Comparison of ENCODE assay signal across 11 cellular contexts in the genomic region with DNA sequence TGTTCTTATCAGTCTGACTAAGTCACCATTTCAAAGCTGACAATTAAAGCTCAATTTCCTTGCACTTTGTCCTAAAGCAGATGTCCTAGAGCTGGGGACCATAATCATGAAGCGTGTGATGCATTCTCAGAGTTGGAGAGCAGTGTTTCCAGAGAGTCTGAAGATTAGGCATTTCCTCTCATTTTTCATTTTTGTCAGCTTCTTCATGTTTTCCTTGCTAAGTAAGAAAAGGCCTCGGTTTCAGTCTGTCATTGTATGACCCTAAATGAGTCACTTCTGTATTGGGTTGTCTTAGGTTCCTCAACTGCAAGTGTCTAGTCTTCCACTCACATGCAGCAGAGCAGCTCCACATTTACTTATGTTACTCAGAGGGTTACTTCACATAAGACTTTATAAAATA.
DNase-seq lines count a peak whose midpoint lies in the region; ATAC-seq and TF ChIP-seq lines count a peak whose summit lies in the region.
"Had no signal": no experiment of that assay in that cellular context is flagged by ENCODE, and none has a peak within 500 bp of the region (broad histone marks: within the 10 kb centered on the region; RNA-seq: fewer than 3 reads in every experiment).

No MANE protein-coding gene starts in this region.

- no peaks in the 10 kb centered on the region for H3K36me3 ChIP-seq in spleen
- no peaks in the 10 kb centered on the region for H3K36me3 ChIP-seq in prostate gland

- peak; percentile 80 to 86 for ATAC-seq in activated CD4-positive, CD25-positive, alpha-beta regulatory T cell treated with anti-CD3 and anti-CD28 coated beads, Interleukin-2, amount 50 U/mL, for 24 hours
- ATAC-seq in HG03520 (IDR thresholded peaks at IDR 0.05; ENCODE audit: unreplicated experiment): peak; percentile 57
- ATAC-seq: Panc1 had no signal

- H3K4me1 ChIP-seq in spleen: peaks cover 14 to 56% (median 36%) of the 10 kb centered on the region in 6 donors
- H3K4me1 ChIP-seq in prostate gland (replicated peaks): no peaks in the 10 kb centered on the region

- peak overlapping the region in 5 of 8 donors; percentile 46 to 72 (median 60) for H3K27ac ChIP-seq in spleen
- H3K27ac ChIP-seq in prostate gland: no peak overlapping the region
- H3K27ac ChIP-seq: 22Rv1 had no signal

- in situ Hi-C loops in astrocyte of the spinal cord (cut with HindIII; ENCODE audit: low sequenced_read_pairs): no loop called here

- 34 to 57% (median 45%) methylated on average over 2 of the region's 2 CpGs for WGBS in spleen, 5 donors
- WGBS in prostate gland: 61% methylated on average over 2 of the region's 2 CpGs

- intact Hi-C loops in spleen (cut with DNase I; ENCODE audit: low total_unique reads): no loop called here
- intact Hi-C loops in prostate gland (cut with DNase I): no loop called here

- TF ChIP-seq POLR2A in spleen (IDR thresholded peaks at IDR 0.05): no peak
- TF ChIP-seq POLR2A in prostate gland (IDR thresholded peaks at IDR 0.05): no peak

- no peak for DNase-seq in activated CD4-positive, CD25-positive, alpha-beta regulatory T cell treated with anti-CD3 and anti-CD28 coated beads, Interleukin-2, amount 50 U/mL, for 72 hours
- DNase-seq in astrocyte of the spinal cord (ENCODE audit: low read depth, low spot score) (peak; percentile 64), spleen (no peak), NCI-H2029 (lab: John Stamatoyannopoulos, UW) (no peak), GF-D8 (lab: John Stamatoyannopoulos, UW) (no peak), prostate gland (ENCODE audit: low spot score) (no peak)
- DNase-seq: small intestine had no signal

- TF ChIP-seq CTCF in astrocyte of the spinal cord (IDR thresholded peaks at IDR 0.05; ENCODE audit: low read depth, low read length): no peak
- TF ChIP-seq CTCF in spleen (IDR thresholded peaks at IDR 0.05 in 8 of 11, conservative IDR thresholded peaks at IDR 0.05 in 3 of 11): no peak
- no peak for TF ChIP-seq CTCF in prostate gland (IDR thresholded peaks at IDR 0.05)

- H3K9me3 ChIP-seq in spleen (peaks cover 0 to 4% (median 0%) of the 10 kb centered on the region in 8 donors), prostate gland (no peaks in the 10 kb centered on the region)

- no peak overlapping the region for H3K4me3 ChIP-seq in astrocyte of the spinal cord (ENCODE audit: low read depth, low read length)
- no peak overlapping the region for H3K4me3 ChIP-seq in spleen
- no peak overlapping the region for H3K4me3 ChIP-seq in prostate gland

- no peaks in the 10 kb centered on the region for H3K27me3 ChIP-seq in spleen (replicated peaks in 1 of 7)
- H3K27me3 ChIP-seq in prostate gland (replicated peaks; ENCODE audit: insufficient read depth): no peaks in the 10 kb centered on the region

Comparison
In these comparisons a context has a peak if more than half of its experiments do, and no peak if none do; other contexts are left out.
1. H3K27ac ChIP-seq: peak in spleen (5 of 8); none in prostate gland (0 of 2).